Comparison of ENCODE assay signal across 24 cellular contexts in the genomic region with DNA sequence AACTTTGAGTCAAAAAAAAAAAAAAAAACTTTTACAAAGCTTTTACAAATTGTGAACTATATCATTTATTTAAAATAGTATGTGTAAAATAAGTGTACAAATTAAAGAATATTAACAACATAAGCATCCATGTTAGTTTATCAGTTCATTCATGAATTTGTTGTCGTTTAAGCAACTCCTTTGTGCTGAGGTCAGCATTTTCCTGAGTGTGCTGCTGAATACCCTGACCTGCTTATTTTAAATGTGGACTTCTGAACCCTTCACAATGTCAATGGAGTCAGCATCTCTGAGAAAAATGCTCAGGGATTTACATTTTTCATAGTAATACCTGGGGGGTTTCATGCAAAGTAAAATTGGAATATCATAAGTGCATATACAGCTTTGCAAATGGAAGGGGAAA.
"Had no signal": no experiment of that assay in that cellular context is flagged by ENCODE, and none has a peak within 500 bp of the region (broad histone marks: within the 10 kb centered on the region; RNA-seq: fewer than 3 reads in every experiment).

No MANE protein-coding gene starts in this region.

- H3K4me1 ChIP-seq: gastrocnemius medialis, parathyroid adenoma, vagina had no signal

- H3K36me3 ChIP-seq: gastrocnemius medialis, neutrophil, stomach, thyroid gland, vagina had no signal

- H3K79me2 ChIP-seq: parathyroid adenoma had no signal

- H3K4me3 ChIP-seq: gastrocnemius medialis, smooth muscle cell, stomach, thyroid gland, vagina had no signal

- FAIRE-seq: colon, keratinocyte had no signal

- DNase-seq: effector CD8-positive, alpha-beta T cell; endodermal cell; foreskin fibroblast; gastrocnemius medialis; head of caudate nucleus; mesenchymal stem cell; natural killer cell; stimulated activated CD4-positive, alpha-beta T cell treated with anti-CD3 and anti-CD28 coated beads, Interleukin-12 subunit alpha, Interleukin-12 subunit beta, amount 100 ng/mL, for 4 hours; stimulated activated CD4-positive, alpha-beta T cell treated with anti-CD3 and anti-CD28 coated beads, Interleukin-1b, Interleukin-23, amount 100 ng/mL, for 48 hours; stimulated activated CD4-positive, alpha-beta T cell treated with anti-CD3 and anti-CD28 coated beads, Interleukin-4, amount 100 ng/mL, for 24 hours; stimulated activated naive CD4-positive, alpha-beta T cell treated with Interleukin-2 at 50 U/mL for 16 hours; stomach; thyroid gland; trophoblast cell had no signal

- H3K9ac ChIP-seq: parathyroid adenoma had no signal

- ATAC-seq: esophagus mucosa; gastrocnemius medialis; natural killer cell; sciatic nerve; stimulated activated effector memory CD8-positive, alpha-beta T cell treated with anti-CD3 and anti-CD28 coated beads, Interleukin-12 subunit alpha, Interleukin-12 subunit beta, amount 100 ng/mL, for 72 hours had no signal

- H3K27me3 ChIP-seq: gastrocnemius medialis, neutrophil, stomach, thyroid gland, vagina had no signal

- H3K9me3 ChIP-seq: gastrocnemius medialis, neutrophil, stomach, thyroid gland, vagina had no signal

- H3K27ac ChIP-seq: epithelial cell of prostate, gastrocnemius medialis, neutrophil, parathyroid adenoma, stomach, thyroid gland, vagina had no signal

- H3K4me2 ChIP-seq: smooth muscle cell had no signal

- H2AFZ ChIP-seq: parathyroid adenoma had no signal
